Comparison of ENCODE assay signal across 8 cellular contexts in genomic region chr19:43934055-43934984, GRCh38. TPM values are rescaled to one million over a fixed set of nuclear protein-coding genes. Genes with fewer than 3 reads are reported as not detected.
DNase-seq lines count a peak whose midpoint lies in the region; ATAC-seq and TF ChIP-seq lines count a peak whose summit lies in the region.

No MANE protein-coding gene starts in this region.

- H3K4me2 ChIP-seq in KMS-11 = peak overlapping the region; percentile 72

- WGBS in liver = 18% methylated on average over 15 of the region's 15 CpGs

- TF ChIP-seq CTCF in Calu3 (IDR thresholded peaks at IDR 0.05; ENCODE audit: unreplicated experiment) (no peak), KMS-11 (conservative IDR thresholded peaks at IDR 0.05; ENCODE audit: low read depth, low read length) (no peak), brain microvascular endothelial cell (IDR thresholded peaks at IDR 0.05; ENCODE audit: low read depth, low read length, missing control alignments) (peak; percentile 32), liver (IDR thresholded peaks at IDR 0.05; ENCODE audit: low read depth, low read length, missing input control) (no peak), type B pancreatic cell (conservative IDR thresholded peaks at IDR 0.05) (no peak)

- CTCF ChIA-PET in Calu3 (lab: Charles Lee) = interaction anchor here (0.6 to 1.6 kb wide), 3 partner anchors 14 to 264 kb away, joined by 3 to 9 read pairs (median 7); partner anchors contain the start of gene ZNF221

- peaks cover 3% of the 10 kb centered on the region for H3K9me3 Mint-ChIP-seq in Calu3 (ENCODE audit: low read depth, unreplicated experiment)
- no peaks in the 10 kb centered on the region for H3K9me3 Mint-ChIP-seq in type B pancreatic cell

- no peaks in the 10 kb centered on the region for H3K27me3 Mint-ChIP-seq in Calu3 (ENCODE audit: unreplicated experiment)
- H3K27me3 Mint-ChIP-seq in type B pancreatic cell = no peaks in the 10 kb centered on the region

- no peaks in the 10 kb centered on the region for H4K20me1 ChIP-seq in KMS-11 (ENCODE audit: insufficient read depth)

- H3K27me3 ChIP-seq in KMS-11 (ENCODE audit: insufficient read depth, low read depth) = no peaks in the 10 kb centered on the region
- no peaks in the 10 kb centered on the region for H3K27me3 ChIP-seq in brain microvascular endothelial cell (replicated peaks)
- H3K27me3 ChIP-seq in liver (ENCODE audit: control insufficient read depth in 4 of 4, insufficient read depth in 4 of 4, low read length in 3 of 4) = no peaks in the 10 kb centered on the region

- H3K4me1 Mint-ChIP-seq in Calu3 (ENCODE audit: low read depth, unreplicated experiment) (peaks cover 19% of the 10 kb centered on the region), type B pancreatic cell (ENCODE audit: unreplicated experiment) (peaks cover 13% of the 10 kb centered on the region)

- peaks cover 24% of the 10 kb centered on the region for H3K36me3 Mint-ChIP-seq in Calu3 (ENCODE audit: insufficient read depth, unreplicated experiment)
- H3K36me3 Mint-ChIP-seq in type B pancreatic cell = peaks cover 32% of the 10 kb centered on the region

- no peak for ATAC-seq in GM18870 (IDR thresholded peaks at IDR 0.05; ENCODE audit: unreplicated experiment)

- H3K27ac Mint-ChIP-seq in Calu3 (ENCODE audit: unreplicated experiment) (peak overlapping the region; percentile 78), type B pancreatic cell (peak overlapping the region; percentile 92)

- H3K79me2 ChIP-seq in KMS-11 (ENCODE audit: insufficient read depth, low read depth) = no peaks in the 10 kb centered on the region

- peak overlapping the region; percentile 98 for H2AFZ ChIP-seq in KMS-11 (ENCODE audit: low read depth)

- in situ Hi-C loops in brain microvascular endothelial cell (cut with HindIII; ENCODE audit: low pct_ligation_motif_present, low sequenced_read_pairs) = no loop called here

- peak overlapping the region; percentile 2; the same call in 1 of the 2 replicates for H3K27ac ChIP-seq in KMS-11
- peak overlapping the region; percentile 61 for H3K27ac ChIP-seq in brain microvascular endothelial cell
- H3K27ac ChIP-seq in liver (ENCODE audit: low read depth in 1 of 2, low read length in 2 of 2) = peak overlapping the region; percentile 61 to 89

- peaks cover 11% of the 10 kb centered on the region; the same call in 1 of the 2 replicates for H3K36me3 ChIP-seq in KMS-11 (ENCODE audit: insufficient read depth)
- peaks cover 10% of the 10 kb centered on the region for H3K36me3 ChIP-seq in brain microvascular endothelial cell (replicated peaks)
- H3K36me3 ChIP-seq in liver (ENCODE audit: control insufficient read depth in 4 of 4, insufficient read depth in 3 of 4, low read depth in 1 of 4, low read length in 3 of 4) = peaks cover 5 to 31% (median 28%) of the 10 kb centered on the region in 4 donors

- no peak overlapping the region for H3K4me3 ChIP-seq in KMS-11 (IDR thresholded peaks at IDR 0.05; ENCODE audit: insufficient read depth, low read depth, low read length)
- H3K4me3 ChIP-seq in brain microvascular endothelial cell (ENCODE audit: low read depth, low read length) = peak overlapping the region; percentile 75
- peak overlapping the region; percentile 70 to 97 (median 85) for H3K4me3 ChIP-seq in liver (ENCODE audit: low read depth in 1 of 3, low read length in 3 of 3)

- DNase-seq in Calu3 (no peak), brain microvascular endothelial cell (no peak), type B pancreatic cell (ENCODE audit: extremely low spot score, unreplicated experiment) (no peak), 8988T (no peak), NOMO-1 treated with DMSO at 0.1 percent for 48 hours (lab: John Stamatoyannopoulos, UW; ENCODE audit: unreplicated experiment) (no peak)

- H3K9me3 ChIP-seq in liver (ENCODE audit: control insufficient read depth in 4 of 4, low read length in 3 of 4) = peaks cover 5 to 16% (median 10%) of the 10 kb centered on the region in 4 donors

- no peak for TF ChIP-seq RAD21 in liver (IDR thresholded peaks at IDR 0.05)

- peak overlapping the region; percentile 41; the same call in 1 of the 2 replicates for H3K9ac ChIP-seq in KMS-11
- peak overlapping the region; percentile 56 to 89 for H3K9ac ChIP-seq in liver (ENCODE audit: low read depth in 1 of 2, low read length in 2 of 2)

- H3K4me3 Mint-ChIP-seq in Calu3 (ENCODE audit: low read depth, unreplicated experiment) (peak overlapping the region; percentile 92), type B pancreatic cell (peak overlapping the region; percentile 97)

- BruUV-seq in Calu3 (replicated peaks; lab: Mats Ljungman, UMichigan) = TSS peak; percentile 62

- H3K4me1 ChIP-seq in KMS-11 (ENCODE audit: low read depth, poor library complexity, severe bottlenecking) (peaks cover 5% of the 10 kb centered on the region), liver (ENCODE audit: control insufficient read depth in 4 of 4, insufficient read depth in 4 of 4, low read length in 3 of 4) (peaks cover 3 to 14% (median 11%) of the 10 kb centered on the region in 4 donors)

- intact Hi-C loops in Calu3 (cut with micrococcal nuclease; ENCODE audit: unreplicated experiment) = loop anchor here (2.0 to 10.0 kb wide), 2 partner anchors 16 to 110 kb away; partner anchors contain the start of genes ZNF221 and ZNF283

TF ChIP-seq in liver, 16 proteins besides CTCF, POLR2A, EP300 and RAD21:
- no peak for TF ChIP-seq ZBTB33 (IDR thresholded peaks at IDR 0.05)
- TF ChIP-seq TAF1 (conservative IDR thresholded peaks at IDR 0.05) = no peak
- no peak for TF ChIP-seq FOXA2 (IDR thresholded peaks at IDR 0.05)
- TF ChIP-seq GABPA (IDR thresholded peaks at IDR 0.05 in 1 of 2, conservative IDR thresholded peaks at IDR 0.05 in 1 of 2) = no peak
- no peak for TF ChIP-seq YY1 (IDR thresholded peaks at IDR 0.05)
- no peak for TF ChIP-seq MAX (IDR thresholded peaks at IDR 0.05)
- TF ChIP-seq NR2F2 (IDR thresholded peaks at IDR 0.05) = no peak
- no peak for TF ChIP-seq RXRA (IDR thresholded peaks at IDR 0.05)
- TF ChIP-seq EGR1 (IDR thresholded peaks at IDR 0.05; ENCODE audit: low read depth in 2 of 2) = no peak
- no peak for TF ChIP-seq ATF3 (IDR thresholded peaks at IDR 0.05)
- no peak for TF ChIP-seq FOXA1 (IDR thresholded peaks at IDR 0.05)
- no peak for TF ChIP-seq JUND (IDR thresholded peaks at IDR 0.05)
- no peak for TF ChIP-seq HNF4A (conservative IDR thresholded peaks at IDR 0.05)
- TF ChIP-seq HNF4G (IDR thresholded peaks at IDR 0.05) = no peak

RNA-seq across cellular contexts. Expression of gene ZNF45, which starts 0.8 kb away (rescaled TPM):
- total RNA-seq in Calu3 (2022) = 14.9 and 20.3 TPM in 2 replicates
- 10 to 100 TPM in 1 of 2 donors, 1 to 10 TPM in 1; 6.0 to 11.1 TPM for total RNA-seq in liver
- polyA plus RNA-seq in liver = 1 to 10 TPM; 1.5 to 2.5 TPM
- total RNA-seq in type B pancreatic cell (ENCODE audit: low replicate concordance) = 13.9 and 19.2 TPM in 2 replicates

RNA-seq across cellular contexts. Expression of gene ZNF221, which starts 16.7 kb away (rescaled TPM):
- total RNA-seq in Calu3 (2022) (6.3 and 8.3 TPM in 2 replicates), liver (1 to 10 TPM; 2.9 to 3.5 TPM), type B pancreatic cell (ENCODE audit: low replicate concordance) (7.6 and 12.2 TPM in 2 replicates)
- polyA plus RNA-seq in liver = under 1 TPM; 0.30 to 0.51 TPM

RNA-seq across cellular contexts. Expression of gene ZNF155, which starts 49.7 kb away (rescaled TPM):
- total RNA-seq in Calu3 (2022) (6.8 and 6.9 TPM in 2 replicates), liver (1 to 10 TPM; 3.8 to 5.5 TPM), type B pancreatic cell (ENCODE audit: low replicate concordance) (9.8 and 10.3 TPM in 2 replicates)
- polyA plus RNA-seq in liver = 1 to 10 TPM; 1.7 to 2.0 TPM

RNA-seq across cellular contexts. Expression of gene ZNF404, which starts 50.6 kb away (rescaled TPM):
- total RNA-seq in Calu3 (2022) (4.4 and 4.6 TPM in 2 replicates), liver (under 1 TPM; 0.33 TPM), type B pancreatic cell (ENCODE audit: low replicate concordance) (5.4 and 7.5 TPM in 2 replicates)
- polyA plus RNA-seq in liver = under 1 TPM; 0.21 to 0.31 TPM

Comparison
In these comparisons a context has a peak if more than half of its experiments do, and no peak if none do; other contexts are left out.
1. H3K27ac ChIP-seq: peak in every context shown above with its lines; median percentile 75 in liver; 61 in brain microvascular endothelial cell; 2 in KMS-11.